17 cellular contexts compared by ENCODE assay signal in the genomic region with DNA sequence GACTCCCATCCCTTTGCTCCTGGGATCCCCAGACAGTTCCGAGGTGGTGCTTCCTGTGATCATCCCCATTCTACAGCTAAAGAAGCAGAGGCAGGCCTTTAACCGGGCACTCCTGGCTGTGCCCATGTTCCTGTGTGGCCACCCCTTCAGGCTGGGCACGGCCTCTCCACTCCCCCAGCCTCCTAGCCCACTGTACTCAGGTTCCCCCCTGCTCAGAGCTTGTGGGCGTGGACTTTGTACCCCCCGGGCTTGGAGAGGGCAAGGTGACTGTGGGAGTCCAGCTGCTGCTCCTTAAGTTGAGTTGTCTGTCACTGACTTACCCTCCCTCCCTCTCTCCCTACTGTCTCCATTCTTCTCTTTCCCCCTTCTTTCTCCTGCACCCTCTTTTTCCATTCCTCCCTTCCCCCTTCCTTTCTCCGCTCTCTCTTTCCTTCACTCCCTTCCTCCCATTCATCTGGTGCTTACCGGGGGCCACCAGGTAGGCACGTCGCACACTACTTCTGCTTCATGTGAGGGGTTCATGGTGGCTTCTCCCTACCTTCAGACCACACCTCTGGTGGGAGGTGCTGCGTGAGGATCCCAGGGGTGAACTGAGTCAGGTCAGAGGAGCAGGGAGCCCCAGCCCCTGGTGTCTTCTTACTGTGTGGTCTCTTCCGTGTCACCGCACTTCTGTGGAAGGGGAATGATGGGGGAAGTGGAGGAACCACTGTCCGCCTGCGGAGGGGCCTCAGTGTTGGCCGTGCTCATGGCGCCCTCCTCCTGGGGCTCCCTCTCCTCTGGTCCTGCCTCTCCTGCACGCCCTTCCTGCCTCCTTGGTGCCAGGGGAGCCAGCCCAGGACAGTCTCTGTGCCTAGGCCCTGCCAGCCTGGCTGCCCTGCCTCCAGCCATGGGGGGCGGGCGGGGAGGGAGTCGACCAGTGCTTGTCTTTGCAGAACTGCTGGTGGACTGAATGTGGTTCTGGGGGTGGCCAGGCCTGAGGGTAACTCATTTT. TPM values are rescaled to one million over a fixed set of nuclear protein-coding genes. Genes with fewer than 3 reads are reported as not detected.
DNase-seq lines count a peak whose midpoint lies in the region; ATAC-seq and TF ChIP-seq lines count a peak whose summit lies in the region.
"Had no signal": no experiment of that assay in that cellular context is flagged by ENCODE, and none has a peak within 500 bp of the region (broad histone marks: within the 10 kb centered on the region; RNA-seq: fewer than 3 reads in every experiment).

No MANE protein-coding gene starts in this region.

- H3K27me3 Mint-ChIP-seq in chondrocyte (ENCODE audit: low read depth) (no peaks in the 10 kb centered on the region), natural killer cell (ENCODE audit: low read depth in 2 of 2) (no peaks in the 10 kb centered on the region)
- H3K27me3 Mint-ChIP-seq in activated naive CD8-positive, alpha-beta T cell treated with anti-CD3 and anti-CD28 coated beads for 36 hours: no peaks in the 10 kb centered on the region
- H3K27me3 Mint-ChIP-seq: activated T-helper 17 cell treated with anti-CD3 and anti-CD28 coated beads, Interleukin-2, amount 50 U/mL, for 72 hours had no signal

- no peak for TF ChIP-seq POLR2A in tibial nerve (IDR thresholded peaks at IDR 0.05)

- peak overlapping the region; percentile 90 for H3K27ac Mint-ChIP-seq in chondrocyte (ENCODE audit: unreplicated experiment)
- peak overlapping the region; percentile 88 to 97 for H3K27ac Mint-ChIP-seq in natural killer cell
- H3K27ac Mint-ChIP-seq in activated naive CD8-positive, alpha-beta T cell treated with anti-CD3 and anti-CD28 coated beads for 36 hours: no peak overlapping the region
- H3K27ac Mint-ChIP-seq: activated T-helper 17 cell treated with anti-CD3 and anti-CD28 coated beads, Interleukin-2, amount 50 U/mL, for 72 hours had no signal

- no peak for DNase-seq in chondrocyte (ENCODE audit: low spot score)
- no peak for DNase-seq in natural killer cell
- no peak for DNase-seq in tibial nerve (ENCODE audit: low spot score in 2 of 2)
- DNase-seq in activated naive CD8-positive, alpha-beta T cell treated with anti-CD3 and anti-CD28 coated beads for 36 hours: no peak
- no peak for DNase-seq in amygdala (lab: John Stamatoyannopoulos, UW)
- DNase-seq in NCI-H526 (lab: John Stamatoyannopoulos, UW): no peak
- DNase-seq: activated CD4-positive, alpha-beta T cell treated with anti-CD3 and anti-CD28 coated beads, Interleukin-2, amount 50 U/mL, for 48 hours; aorta; dorsolateral prefrontal cortex; MG63; NCI-H2081 treated with DMSO at 0.1 percent for 48 hours; NCI-H748 treated with DMSO at 0.1 percent for 48 hours; stimulated activated CD4-positive, alpha-beta T cell treated with anti-CD3 and anti-CD28 coated beads, Interleukin-4, amount 100 ng/mL, for 1 hour had no signal

- no peak for TF ChIP-seq CTCF in chondrocyte (IDR thresholded peaks at IDR 0.05)
- no peak for TF ChIP-seq CTCF in natural killer cell (IDR thresholded peaks at IDR 0.05)
- no peak for TF ChIP-seq CTCF in tibial nerve (IDR thresholded peaks at IDR 0.05)

- peaks cover 0 to 66% (median 42%) of the 10 kb centered on the region in 4 donors for H3K4me1 ChIP-seq in tibial nerve

- H3K4me1 Mint-ChIP-seq in chondrocyte (ENCODE audit: low read depth) (peaks cover 62% of the 10 kb centered on the region), natural killer cell (peaks cover 81 to 97% of the 10 kb centered on the region in 2 donors)
- peaks cover 62% of the 10 kb centered on the region for H3K4me1 Mint-ChIP-seq in activated naive CD8-positive, alpha-beta T cell treated with anti-CD3 and anti-CD28 coated beads for 36 hours

- no peaks in the 10 kb centered on the region for H3K36me3 Mint-ChIP-seq in chondrocyte (ENCODE audit: low read depth)
- H3K36me3 Mint-ChIP-seq in natural killer cell: no peaks in the 10 kb centered on the region
- H3K36me3 Mint-ChIP-seq in activated naive CD8-positive, alpha-beta T cell treated with anti-CD3 and anti-CD28 coated beads for 36 hours: peaks cover 4% of the 10 kb centered on the region

- H3K9me3 Mint-ChIP-seq in chondrocyte (ENCODE audit: low read depth) (no peaks in the 10 kb centered on the region), natural killer cell (no peaks in the 10 kb centered on the region)
- H3K9me3 Mint-ChIP-seq in activated naive CD8-positive, alpha-beta T cell treated with anti-CD3 and anti-CD28 coated beads for 36 hours: no peaks in the 10 kb centered on the region
- H3K9me3 Mint-ChIP-seq: activated T-helper 17 cell treated with anti-CD3 and anti-CD28 coated beads, Interleukin-2, amount 50 U/mL, for 72 hours had no signal

- TF ChIP-seq EP300 in tibial nerve (IDR thresholded peaks at IDR 0.05): no peak

- H3K9me3 ChIP-seq in KOPT-K1 (ENCODE audit: insufficient read depth, low read length, poor library complexity, severe bottlenecking) (no peaks in the 10 kb centered on the region), tibial nerve (no peaks in the 10 kb centered on the region)
- H3K9me3 ChIP-seq: MG63 had no signal

- H3K36me3 ChIP-seq in KOPT-K1 (ENCODE audit: insufficient read depth, low read length): peaks cover 35% of the 10 kb centered on the region
- no peaks in the 10 kb centered on the region for H3K36me3 ChIP-seq in tibial nerve

- H3K27ac ChIP-seq in KOPT-K1 (ENCODE audit: low read depth, low read length, poor library complexity, severe bottlenecking) (peak overlapping the region; percentile 23), tibial nerve (peak overlapping the region in 3 of 4 donors; percentile 6 to 67 (median 52))
- H3K27ac ChIP-seq: GM23248, hepatocyte had no signal

- no peak overlapping the region for H3K4me3 ChIP-seq in tibial nerve
- H3K4me3 ChIP-seq: dorsolateral prefrontal cortex, GM23248, hepatocyte, MG63 had no signal

- 86 to 89% methylated on average over 18 to 20 of the region's 20 CpGs for WGBS in tibial nerve, 2 donors

- intact Hi-C loops in natural killer cell (cut with micrococcal nuclease): no loop called here

- no peaks in the 10 kb centered on the region for H3K27me3 ChIP-seq in tibial nerve
- H3K27me3 ChIP-seq: dorsolateral prefrontal cortex, hepatocyte, MG63 had no signal

- H3K4me3 Mint-ChIP-seq in chondrocyte (ENCODE audit: unreplicated experiment) (no peak overlapping the region), natural killer cell (no peak overlapping the region)
- no peak overlapping the region for H3K4me3 Mint-ChIP-seq in activated naive CD8-positive, alpha-beta T cell treated with anti-CD3 and anti-CD28 coated beads for 36 hours
- H3K4me3 Mint-ChIP-seq: activated T-helper 17 cell treated with anti-CD3 and anti-CD28 coated beads, Interleukin-2, amount 50 U/mL, for 72 hours had no signal

- no peak for ATAC-seq in natural killer cell
- ATAC-seq: activated T-helper 17 cell treated with anti-CD3 and anti-CD28 coated beads, Interleukin-2, amount 50 U/mL, for 72 hours had no signal

RNA-seq across cellular contexts. Expression of a gene that starts 29.7 kb away (rescaled TPM):
- 61.4 to 69.6 TPM (median 62.9 TPM) in 3 replicates for total RNA-seq in chondrocyte
- total RNA-seq in natural killer cell: 100 to 1,000 TPM in 1 of 3 donors, 10 to 100 TPM in 2; 88.2 to 115 (median 91.5) TPM
- 10 to 100 TPM; 28.2 to 48.8 (median 31.8) TPM for total RNA-seq in tibial nerve
- total RNA-seq in activated naive CD8-positive, alpha-beta T cell treated with anti-CD3 and anti-CD28 coated beads for 36 hours: 10 to 100 TPM; 28.1 to 29.7 TPM
